20 cellular contexts compared by ENCODE assay signal in the genomic region with DNA sequence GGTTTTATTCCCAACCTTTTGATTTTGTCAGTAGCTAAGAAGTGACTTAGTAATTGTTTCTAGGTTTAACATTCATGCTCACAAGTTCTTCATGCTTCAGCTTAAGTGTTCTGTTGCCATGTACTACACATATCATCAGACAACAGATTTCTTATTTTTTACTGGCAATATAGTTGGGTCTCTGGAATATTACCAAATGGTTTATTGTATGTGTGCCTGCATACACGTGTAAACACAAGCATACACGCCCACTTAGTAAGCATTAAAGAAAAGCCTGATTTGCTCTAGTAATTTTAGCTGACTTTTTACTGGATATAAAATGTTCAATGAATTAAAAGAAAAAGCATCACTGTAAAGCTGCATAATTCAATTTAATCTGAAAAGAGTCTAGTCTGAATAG.
DNase-seq lines count a peak whose midpoint lies in the region; ATAC-seq and TF ChIP-seq lines count a peak whose summit lies in the region.
"Had no signal": no experiment of that assay in that cellular context is flagged by ENCODE, and none has a peak within 500 bp of the region (broad histone marks: within the 10 kb centered on the region; RNA-seq: fewer than 3 reads in every experiment).

No MANE protein-coding gene starts in this region.

- no peak overlapping the region for H2AFZ ChIP-seq in smooth muscle cell (ENCODE audit: low read depth)
- H2AFZ ChIP-seq: GM23338 had no signal

- H3K27ac ChIP-seq in DOHH2 (ENCODE audit: low read depth, low read length) (peak overlapping the region; percentile 98), smooth muscle cell (ENCODE audit: low read depth) (peak overlapping the region; percentile 89)
- H3K27ac ChIP-seq: KMS-11, SJSA1 had no signal

- peak overlapping the region; percentile 74 for H3K4me2 ChIP-seq in DOHH2 (ENCODE audit: low read length)
- peak overlapping the region; percentile 49 for H3K4me2 ChIP-seq in smooth muscle cell
- H3K4me2 ChIP-seq: GM23338, KMS-11 had no signal

- H4K20me1 ChIP-seq in DOHH2 (ENCODE audit: control insufficient read depth, insufficient read depth, low read depth, low read length) (no peaks in the 10 kb centered on the region), smooth muscle cell (ENCODE audit: low read depth) (no peaks in the 10 kb centered on the region)

- 75% methylated on average over 2 of the region's 2 CpGs for WGBS in smooth muscle cell (ENCODE audit: low lambda C conversion rate)

- no peaks in the 10 kb centered on the region for H3K9me2 ChIP-seq in DOHH2 (replicated peaks; ENCODE audit: control insufficient read depth, low read length)

- peak overlapping the region; percentile 7 for H3K4me3 ChIP-seq in DOHH2 (ENCODE audit: low read length)
- no peak overlapping the region for H3K4me3 ChIP-seq in LNCaP clone FGC (ENCODE audit: low read depth, low read length)
- no peak overlapping the region for H3K4me3 ChIP-seq in smooth muscle cell
- H3K4me3 ChIP-seq in MG63 = no peak overlapping the region
- H3K4me3 ChIP-seq: GM23338, SJSA1 had no signal

- TF ChIP-seq CTCF in DOHH2 (IDR thresholded peaks at IDR 0.05; ENCODE audit: low read depth, low read length, poor library complexity, severe bottlenecking) (no peak), LNCaP clone FGC (IDR thresholded peaks at IDR 0.05; ENCODE audit: control insufficient read depth, extremely low read depth, insufficient read depth) (no peak), smooth muscle cell (IDR thresholded peaks at IDR 0.05; ENCODE audit: borderline replicate concordance, insufficient read depth, poor library complexity, severe bottlenecking) (no peak)

- DNase-seq in LNCaP clone FGC (ENCODE audit: low read depth) (peak; percentile 26), left colon (no peak), smooth muscle cell (lab: John Stamatoyannopoulos, UW; ENCODE audit: unreplicated experiment) (no peak), NCI-H526 treated with DMSO at 0.1 percent for 48 hours (lab: John Stamatoyannopoulos, UW) (no peak), NCI-H748 treated with DMSO at 0.1 percent for 48 hours (lab: John Stamatoyannopoulos, UW) (no peak), MG63 (no peak)
- DNase-seq: Caco-2; CD4-positive, alpha-beta memory T cell; DND-41; HCEC 1CT; NCI-H1048; NCI-H1417 treated with DMSO at 0.1 percent for 48 hours; NCI-H187; NCI-H2107; NCI-H510A treated with DMSO at 0.1 percent for 48 hours had no signal

- H3K27me3 ChIP-seq in DOHH2 (ENCODE audit: control insufficient read depth, low read length) (no peaks in the 10 kb centered on the region), smooth muscle cell (ENCODE audit: low read depth) (no peaks in the 10 kb centered on the region), MG63 (no peaks in the 10 kb centered on the region)
- H3K27me3 ChIP-seq: SJSA1 had no signal

- H3K4me1 ChIP-seq in DOHH2 (ENCODE audit: control insufficient read depth, low read length) (peaks cover 96% of the 10 kb centered on the region), smooth muscle cell (ENCODE audit: low read depth) (peaks cover 19% of the 10 kb centered on the region)
- H3K4me1 ChIP-seq: Caco-2 had no signal

- H3K79me2 ChIP-seq in DOHH2 (ENCODE audit: control insufficient read depth, low read length) (peaks cover 67% of the 10 kb centered on the region), smooth muscle cell (ENCODE audit: low read depth) (no peaks in the 10 kb centered on the region)

- peak overlapping the region; percentile 67 for H3K9ac ChIP-seq in smooth muscle cell (ENCODE audit: low read depth)
- H3K9ac ChIP-seq: KMS-11 had no signal

- intact Hi-C loops in left colon (cut with DNase I, micrococcal nuclease) = no loop called here

- H3F3A ChIP-seq in DOHH2 (ENCODE audit: control insufficient read depth, insufficient read depth) (peaks cover 34% of the 10 kb centered on the region), smooth muscle cell (ENCODE audit: low read depth) (no peaks in the 10 kb centered on the region)

- H3K36me3 ChIP-seq in DOHH2 (ENCODE audit: control insufficient read depth, low read length) (peaks cover 72% of the 10 kb centered on the region), smooth muscle cell (ENCODE audit: low read depth) (no peaks in the 10 kb centered on the region), MG63 (no peaks in the 10 kb centered on the region)
- H3K36me3 ChIP-seq: SJSA1 had no signal

- ATAC-seq in left colon = peak; percentile 66
- ATAC-seq: GM23338, Right ventricle myocardium inferior had no signal

- H3K9me3 ChIP-seq in DOHH2 (ENCODE audit: control insufficient read depth, insufficient read depth, low read length) (no peaks in the 10 kb centered on the region), smooth muscle cell (replicated peaks; ENCODE audit: low read depth) (no peaks in the 10 kb centered on the region), MG63 (no peaks in the 10 kb centered on the region)
- H3K9me3 ChIP-seq: Caco-2, SJSA1 had no signal
